8 cellular contexts compared by ENCODE assay signal in genomic region chr12:88579941-88580871, GRCh38. TPM values are rescaled to one million over a fixed set of nuclear protein-coding genes. Genes with fewer than 3 reads are reported as not detected.
DNase-seq lines count a peak whose midpoint lies in the region; ATAC-seq and TF ChIP-seq lines count a peak whose summit lies in the region.

Gene KITLG (minus strand): TSS chr12:88580471. CDS start chr12:88580278, 193 bp downstream.

- intact Hi-C loops in activated CD4-positive, alpha-beta memory T cell treated with anti-CD3 and anti-CD28 coated beads for 36 hours (cut with micrococcal nuclease): no loop called here

- peaks cover 27% of the 10 kb centered on the region for H3K27me3 Mint-ChIP-seq in activated naive CD4-positive, alpha-beta T cell treated with anti-CD3 and anti-CD28 coated beads, Interleukin-2, amount 10 ng/mL, durations not matched to agents 7 days and 5 days
- peaks cover 30% of the 10 kb centered on the region for H3K27me3 Mint-ChIP-seq in activated CD4-positive, alpha-beta memory T cell treated with anti-CD3 and anti-CD28 coated beads for 36 hours

- no peak for TF ChIP-seq CTCF in suprapubic skin (IDR thresholded peaks at IDR 0.05)

- ATAC-seq in HG03064 (IDR thresholded peaks at IDR 0.05; ENCODE audit: low read depth, unreplicated experiment) (peak; percentile 82), esophagus mucosa (peak; percentile 95)

- CTCF ChIA-PET in activated naive CD4-positive, alpha-beta T cell treated with anti-CD3 and anti-CD28 coated beads, Interleukin-2, amount 10 ng/mL, durations not matched to agents 7 days and 5 days (lab: Charles Lee): no interaction called here
- CTCF ChIA-PET in activated CD4-positive, alpha-beta memory T cell treated with anti-CD3 and anti-CD28 coated beads for 36 hours (lab: Charles Lee): interaction anchor here (1.0 kb wide), 1 partner anchor 56 kb away, joined by 3 read pairs; no protein-coding TSS in a partner anchor

- no peaks in the 10 kb centered on the region for H3K36me3 ChIP-seq in suprapubic skin

- H3K4me1 ChIP-seq in suprapubic skin: peaks cover 46% of the 10 kb centered on the region

- no peak within 1 kb of the TSS for H3K27ac Mint-ChIP-seq in activated naive CD4-positive, alpha-beta T cell treated with anti-CD3 and anti-CD28 coated beads, Interleukin-2, amount 10 ng/mL, durations not matched to agents 7 days and 5 days
- no peak within 1 kb of the TSS for H3K27ac Mint-ChIP-seq in activated CD4-positive, alpha-beta memory T cell treated with anti-CD3 and anti-CD28 coated beads for 36 hours

- WGBS in suprapubic skin: under 1% methylated on average over 24 of the region's 76 CpGs

- no peaks in the 10 kb centered on the region for H3K36me3 Mint-ChIP-seq in activated naive CD4-positive, alpha-beta T cell treated with anti-CD3 and anti-CD28 coated beads, Interleukin-2, amount 10 ng/mL, durations not matched to agents 7 days and 5 days
- H3K36me3 Mint-ChIP-seq in activated CD4-positive, alpha-beta memory T cell treated with anti-CD3 and anti-CD28 coated beads for 36 hours: no peaks in the 10 kb centered on the region

- peak within 1 kb of the TSS; percentile 65 for H3K4me3 ChIP-seq in suprapubic skin

- no peaks in the 10 kb centered on the region for H3K27me3 ChIP-seq in suprapubic skin

- no peaks in the 10 kb centered on the region for H3K9me3 ChIP-seq in suprapubic skin

- POLR2A ChIA-PET in activated CD4-positive, alpha-beta memory T cell treated with anti-CD3 and anti-CD28 coated beads for 36 hours (lab: Charles Lee): no interaction called here

- no peak for TF ChIP-seq EP300 in suprapubic skin (IDR thresholded peaks at IDR 0.05)

- peak in 1 of 2 donors; percentile 36 for TF ChIP-seq POLR2A in suprapubic skin (IDR thresholded peaks at IDR 0.05)

- H3K9me3 Mint-ChIP-seq in activated naive CD4-positive, alpha-beta T cell treated with anti-CD3 and anti-CD28 coated beads, Interleukin-2, amount 10 ng/mL, durations not matched to agents 7 days and 5 days: no peaks in the 10 kb centered on the region
- no peaks in the 10 kb centered on the region for H3K9me3 Mint-ChIP-seq in activated CD4-positive, alpha-beta memory T cell treated with anti-CD3 and anti-CD28 coated beads for 36 hours

- peak within 1 kb of the TSS; percentile 24 for H3K4me3 Mint-ChIP-seq in activated naive CD4-positive, alpha-beta T cell treated with anti-CD3 and anti-CD28 coated beads, Interleukin-2, amount 10 ng/mL, durations not matched to agents 7 days and 5 days
- peak within 1 kb of the TSS; percentile 49 for H3K4me3 Mint-ChIP-seq in activated CD4-positive, alpha-beta memory T cell treated with anti-CD3 and anti-CD28 coated beads for 36 hours

- DNase-seq in activated naive CD4-positive, alpha-beta T cell treated with anti-CD3 and anti-CD28 coated beads, Interleukin-2, amount 10 ng/mL, durations not matched to agents 7 days and 5 days: peak; percentile 37
- no peak for DNase-seq in activated naive CD4-positive, alpha-beta T cell treated with Interleukin-2 at 50 U/mL for 16 hours
- DNase-seq in NCI-H2107 treated with DMSO at 0.1 percent for 48 hours (lab: John Stamatoyannopoulos, UW; ENCODE audit: unreplicated experiment) (peak; percentile 84), midbrain (lab: John Stamatoyannopoulos, UW) (peak; percentile 53), suprapubic skin (ENCODE audit: low spot score in 2 of 2) (peak; percentile 84 to 90)
- peak; percentile 37 for DNase-seq in activated CD4-positive, alpha-beta memory T cell treated with anti-CD3 and anti-CD28 coated beads for 36 hours

- H3K27ac ChIP-seq in suprapubic skin: peak within 1 kb of the TSS; percentile 67

- peaks cover 12% of the 10 kb centered on the region for H3K4me1 Mint-ChIP-seq in activated naive CD4-positive, alpha-beta T cell treated with anti-CD3 and anti-CD28 coated beads, Interleukin-2, amount 10 ng/mL, durations not matched to agents 7 days and 5 days
- H3K4me1 Mint-ChIP-seq in activated CD4-positive, alpha-beta memory T cell treated with anti-CD3 and anti-CD28 coated beads for 36 hours (ENCODE audit: low read depth): peaks cover 8% of the 10 kb centered on the region

RNA-seq across cellular contexts. Expression of gene KITLG, which starts in this region (rescaled TPM):
- under 1 TPM; 0.07 TPM for total RNA-seq in activated CD4-positive, alpha-beta memory T cell treated with anti-CD3 and anti-CD28 coated beads for 36 hours
- total RNA-seq in esophagus mucosa (12.7 TPM), suprapubic skin (10 to 100 TPM; 10.5 to 17.6 (median 12.6) TPM)

Comparison
In these comparisons a context has a peak if more than half of its experiments do, and no peak if none do; other contexts are left out.
1. RNA of gene KITLG (total RNA-seq): 10.5 to 17.6 TPM in suprapubic skin and 12.7 TPM in esophagus mucosa (single experiment); 0.07 TPM in activated CD4-positive, alpha-beta memory T cell treated with anti-CD3 and anti-CD28 coated beads for 36 hours; every median in the first group is over 10 times any median in the second.
2. Peak in DNase-seq in activated CD4-positive, alpha-beta memory T cell treated with anti-CD3 and anti-CD28 coated beads for 36 hours; RNA of the gene not detected or under 1 TPM.